ENCODE assay signal across 8 cellular contexts in genomic region chr5:2151301-2151888, GRCh38.
DNase-seq lines count a peak whose midpoint lies in the region; ATAC-seq, FAIRE-seq and TF ChIP-seq lines count a peak whose summit lies in the region.
"Not testable (repeated sequence)": the region's sequence is repeated elsewhere in the genome, so short reads cannot be mapped to it uniquely, and the experiment has no call there.

No MANE protein-coding gene starts in this region.

- TF ChIP-seq CTCF in BE2C (IDR thresholded peaks at IDR 0.05; ENCODE audit: low read depth, low read length) (peak; percentile 50), Loucy (conservative IDR thresholded peaks at IDR 0.05; ENCODE audit: low read length) (peak; percentile 61), RWPE1 (conservative IDR thresholded peaks at IDR 0.05; ENCODE audit: low read depth) (peak; percentile 96), astrocyte of the cerebellum (IDR thresholded peaks at IDR 0.05; ENCODE audit: low read depth, low read length, missing control alignments) (peak; percentile 60), fibroblast of mammary gland (conservative IDR thresholded peaks at IDR 0.05; ENCODE audit: control insufficient read depth, insufficient read depth, low read depth, low read length) (peak; percentile 64), lower lobe of right lung (IDR thresholded peaks at IDR 0.05) (peak; percentile 55), testis (IDR thresholded peaks at IDR 0.05) (peak in 2 of 3 experiments; percentile 66 to 74)

- not testable (repeated sequence) for ATAC-seq in lower lobe of right lung

- H3K4me1 ChIP-seq in BE2C; Loucy (ENCODE audit: insufficient read depth, low read length, poor library complexity, severe bottlenecking); lower lobe of right lung; testis: not testable (repeated sequence)

- H3K4me3 ChIP-seq in BE2C (ENCODE audit: low read depth, low read length); Loucy (ENCODE audit: low read length, poor library complexity, severe bottlenecking); astrocyte of the cerebellum (ENCODE audit: low read depth, low read length); fibroblast of mammary gland (ENCODE audit: control insufficient read depth, low read depth, low read length); lower lobe of right lung; testis: not testable (repeated sequence)

- H3K9ac ChIP-seq in Loucy (ENCODE audit: low read depth, low read length, poor library complexity, severe bottlenecking) = not testable (repeated sequence)

- POLR2A ChIA-PET in RWPE1 (lab: Yijun Ruan, JAX; ENCODE audit: low non-redundant PET) = not testable (repeated sequence)

- H4K20me1 ChIP-seq in Loucy (ENCODE audit: insufficient read depth, low read length, poor library complexity, severe bottlenecking) = not testable (repeated sequence)

- not testable (repeated sequence) for H3K9me2 ChIP-seq in Loucy (replicated peaks; ENCODE audit: low read depth, low read length)

- DNase-seq in BE2C; astrocyte of the cerebellum (ENCODE audit: low read depth); lower lobe of right lung: not testable (repeated sequence)
- peak; percentile 60 for DNase-seq in GM12891 (ENCODE audit: insufficient read length, low spot score)
- peak; percentile 69 for DNase-seq in RWPE1 (ENCODE audit: low spot score)
- peak; percentile 14 for DNase-seq in fibroblast of mammary gland (ENCODE audit: low read depth)
- peak; percentile 49 for DNase-seq in testis

- H3K79me2 ChIP-seq in Loucy (ENCODE audit: insufficient read depth, low read length) = not testable (repeated sequence)

- intact Hi-C loops in lower lobe of right lung (cut with DNase I); testis (cut with DNase I; ENCODE audit: low total_unique reads): not testable (repeated sequence)

- FAIRE-seq in GM12891 (lab: Jason Lieb, UNC) = peak; percentile 20

- CTCF ChIA-PET in RWPE1 (lab: Yijun Ruan, JAX) = interaction anchor here (0.6 to 1.1 kb wide), 3 partner anchors 27 to 1409 kb away, joined by 3 to 4 read pairs (median 3); no protein-coding TSS in a partner anchor

- not testable (repeated sequence) for H3K27ac ChIP-seq in RWPE1, lower lobe of right lung, testis

- WGBS in testis, 2 donors = 22 to 31% methylated on average over 8 of the region's 8 CpGs

- not testable (repeated sequence) for H3K36me3 ChIP-seq in BE2C; Loucy (ENCODE audit: insufficient read depth, low read length); lower lobe of right lung; testis (ENCODE audit: low read depth, missing control alignments)

- H2AFZ ChIP-seq in Loucy (ENCODE audit: low read length) = not testable (repeated sequence)

- in situ Hi-C loops in astrocyte of the cerebellum (cut with HindIII; ENCODE audit: low sequenced_read_pairs) = not testable (repeated sequence)

- not testable (repeated sequence) for H3K27me3 ChIP-seq in BE2C; Loucy (ENCODE audit: insufficient read depth, low read length, poor library complexity, severe bottlenecking); lower lobe of right lung (ENCODE audit: low read depth); testis

- TF ChIP-seq POLR2A in GM12891 (IDR thresholded peaks at IDR 0.05; ENCODE audit: low read depth, low read length); testis (IDR thresholded peaks at IDR 0.05): not testable (repeated sequence)

- not testable (repeated sequence) for H3F3A ChIP-seq in Loucy (ENCODE audit: low read depth)

- not testable (repeated sequence) for H3K4me2 ChIP-seq in Loucy (ENCODE audit: low read depth, low read length, poor library complexity, severe bottlenecking)

- not testable (repeated sequence) for H3K9me3 ChIP-seq in BE2C; Loucy (ENCODE audit: insufficient read depth, low read depth, low read length); lower lobe of right lung; testis
